In genomic region chr15:38853608-38854007, GRCh38 we compare ENCODE assay signal across 8 cellular contexts.
DNase-seq lines count a peak whose midpoint lies in the region; ATAC-seq, FAIRE-seq and TF ChIP-seq lines count a peak whose summit lies in the region.

No MANE protein-coding gene starts in this region.

- H3K4me3 Mint-ChIP-seq in activated CD4-positive, alpha-beta memory T cell treated with anti-CD3 and anti-CD28 coated beads, Interleukin-2, amount 10 ng/mL, durations not matched to agents 7 days and 5 days: no peak overlapping the region

- DNase-seq in HTR-8/SVneo (ENCODE audit: insufficient read length, low spot score) (no peak), kidney epithelial cell (ENCODE audit: low read depth) (no peak), globus pallidus (ENCODE audit: low spot score) (no peak), 8988T (no peak)
- peak; percentile 25 for DNase-seq in activated CD4-positive, alpha-beta memory T cell treated with anti-CD3 and anti-CD28 coated beads, Interleukin-2, amount 10 ng/mL, durations not matched to agents 7 days and 5 days
- DNase-seq in activated CD4-positive, CD25-positive, alpha-beta regulatory T cell treated with anti-CD3 and anti-CD28 coated beads, Interleukin-2, amount 50 U/mL, for 72 hours: no peak

- no peaks in the 10 kb centered on the region for H3K36me3 ChIP-seq in kidney epithelial cell (ENCODE audit: control insufficient read depth, insufficient read depth, low read length)

- H3K27ac ChIP-seq in C4-2B: no peak overlapping the region

- H3K9me3 Mint-ChIP-seq in activated CD4-positive, alpha-beta memory T cell treated with anti-CD3 and anti-CD28 coated beads, Interleukin-2, amount 10 ng/mL, durations not matched to agents 7 days and 5 days: no peaks in the 10 kb centered on the region

- no peaks in the 10 kb centered on the region for H3K4me1 Mint-ChIP-seq in activated CD4-positive, alpha-beta memory T cell treated with anti-CD3 and anti-CD28 coated beads, Interleukin-2, amount 10 ng/mL, durations not matched to agents 7 days and 5 days

- peak; percentile 64 for FAIRE-seq in HTR-8/SVneo (lab: Jason Lieb, UNC)

- H3K36me3 Mint-ChIP-seq in activated CD4-positive, alpha-beta memory T cell treated with anti-CD3 and anti-CD28 coated beads, Interleukin-2, amount 10 ng/mL, durations not matched to agents 7 days and 5 days (ENCODE audit: low read depth): no peaks in the 10 kb centered on the region

- ATAC-seq in GM19351 (IDR thresholded peaks at IDR 0.05; ENCODE audit: unreplicated experiment): no peak

- H3K27me3 Mint-ChIP-seq in activated CD4-positive, alpha-beta memory T cell treated with anti-CD3 and anti-CD28 coated beads, Interleukin-2, amount 10 ng/mL, durations not matched to agents 7 days and 5 days: peaks cover 7% of the 10 kb centered on the region

- no peaks in the 10 kb centered on the region for H3K27me3 ChIP-seq in kidney epithelial cell (ENCODE audit: control insufficient read depth, insufficient read depth, low read length)

- POLR2A ChIA-PET in activated CD4-positive, alpha-beta memory T cell treated with anti-CD3 and anti-CD28 coated beads, Interleukin-2, amount 10 ng/mL, durations not matched to agents 7 days and 5 days (lab: Charles Lee): no interaction called here

- H3K27ac Mint-ChIP-seq in activated CD4-positive, alpha-beta memory T cell treated with anti-CD3 and anti-CD28 coated beads, Interleukin-2, amount 10 ng/mL, durations not matched to agents 7 days and 5 days: no peak overlapping the region

- TF ChIP-seq CTCF in C4-2B (conservative IDR thresholded peaks at IDR 0.05) (peak; percentile 45), kidney epithelial cell (IDR thresholded peaks at IDR 0.05; ENCODE audit: insufficient read depth, low read length, poor library complexity, severe bottlenecking) (peak; percentile 33)

- CTCF ChIA-PET in activated CD4-positive, alpha-beta memory T cell treated with anti-CD3 and anti-CD28 coated beads, Interleukin-2, amount 10 ng/mL, durations not matched to agents 7 days and 5 days (lab: Charles Lee): interaction anchor here (1.4 kb wide), 1 partner anchor 10 kb away, joined by 4 read pairs; no protein-coding TSS in a partner anchor

- no peak overlapping the region for H3K4me3 ChIP-seq in kidney epithelial cell (ENCODE audit: low read depth, low read length)
